In genomic region chr4:87915621-87916020, GRCh38 we compare ENCODE assay signal across 1 cellular context.
TF ChIP-seq lines count a peak whose summit lies in the region.

No MANE protein-coding gene starts in this region.

TF ChIP-seq in WTC11, 78 proteins besides CTCF, POLR2A, EP300 and RAD21 (continued from another document):
- TF ChIP-seq USF2 (CRISPR knock-in tag; IDR thresholded peaks at IDR 0.05) = peak; percentile 49; the same call in 1 of the 2 replicates
